In genomic region chr5:102691434-102691833, GRCh38 we compare ENCODE assay signal across 22 cellular contexts.
A peak's percentile ranks its signal among the peaks of the same experiment; 100 is the strongest.
DNase-seq lines count a peak whose midpoint lies in the region; ATAC-seq, FAIRE-seq and TF ChIP-seq lines count a peak whose summit lies in the region.
"Had no signal": no experiment of that assay in that cellular context is flagged by ENCODE, and none has a peak within 500 bp of the region (broad histone marks: within the 10 kb centered on the region; RNA-seq: fewer than 3 reads in every experiment).

No MANE protein-coding gene starts in this region.

- no peak overlapping the region for H3K18ac ChIP-seq in mesenchymal stem cell (ENCODE audit: low read depth in 1 of 2, low read length in 2 of 2)

- peak; percentile 32 for FAIRE-seq in D721Med (lab: Jason Lieb, UNC)
- FAIRE-seq: A549, H54, K562 had no signal

- no peak overlapping the region for H3K4me3 ChIP-seq in adipocyte (ENCODE audit: low read length)
- no peak overlapping the region for H3K4me3 ChIP-seq in mesenchymal stem cell (ENCODE audit: insufficient read depth in 1 of 2, low read depth in 1 of 2, low read length in 2 of 2)
- H3K4me3 ChIP-seq: A549, K562 had no signal

- no peak overlapping the region for H2BK5ac ChIP-seq in mesenchymal stem cell (ENCODE audit: low read depth, low read length, poor library complexity, severe bottlenecking)

- no peak overlapping the region for H3K4me3 Mint-ChIP-seq in activated T-helper 17 cell treated with anti-CD3 and anti-CD28 coated beads, Interleukin-2, amount 50 U/mL, for 72 hours
- H3K4me3 Mint-ChIP-seq in activated naive CD8-positive, alpha-beta T cell treated with anti-CD3 and anti-CD28 coated beads for 36 hours = no peak overlapping the region

- WGBS in mesenchymal stem cell = 86% methylated on average over 1 of the region's 1 CpG

- H3K27me3 ChIP-seq in adipocyte (replicated peaks; ENCODE audit: control insufficient read depth, insufficient read depth, low read length) (no peaks in the 10 kb centered on the region), mesenchymal stem cell (ENCODE audit: control insufficient read depth in 1 of 2, insufficient read depth in 1 of 2, low read length in 2 of 2) (no peaks in the 10 kb centered on the region)
- H3K27me3 ChIP-seq: BE2C had no signal

- no peak overlapping the region for H4K8ac ChIP-seq in mesenchymal stem cell (ENCODE audit: low read length)

- H3K4me1 ChIP-seq in adipocyte (ENCODE audit: control insufficient read depth, insufficient read depth, low read length) (peaks cover 15% of the 10 kb centered on the region), mesenchymal stem cell (ENCODE audit: control insufficient read depth, insufficient read depth, low read depth, low read length) (no peaks in the 10 kb centered on the region)
- H3K4me1 ChIP-seq: A549, BE2C had no signal

- no peak for DNase-seq in D721Med (ENCODE audit: insufficient read length, low spot score)
- peak; percentile 54 for DNase-seq in adipocyte (ENCODE audit: low read depth)
- DNase-seq in fibroblast of gingiva (ENCODE audit: low read depth) = peak; percentile 47
- peak; percentile 36 for DNase-seq in mesenchymal stem cell
- no peak for DNase-seq in NCI-H1092 (lab: John Stamatoyannopoulos, UW)
- no peak for DNase-seq in activated naive CD8-positive, alpha-beta T cell treated with anti-CD3 and anti-CD28 coated beads for 36 hours
- no peak for DNase-seq in UCSD-AML1 (lab: John Stamatoyannopoulos, UW; ENCODE audit: unreplicated experiment)
- DNase-seq: BE2C; EL; GF-D8; NCI-H1694; NCI-H2081; NCI-H2171; NCI-H345; NCI-H774; NK-92 treated with Interleukin-12 subunit alpha and Interleukin-12 subunit beta, amount 100 ng/mL, for 24 hours; SHP77 treated with DMSO at 0.1 percent for 48 hours had no signal

- H3K4me2 ChIP-seq in mesenchymal stem cell (ENCODE audit: low read length, poor library complexity, severe bottlenecking) = no peak overlapping the region
- H3K4me2 ChIP-seq: A549 had no signal

- TF ChIP-seq CTCF in D721Med (IDR thresholded peaks at IDR 0.05; ENCODE audit: insufficient read depth, missing control alignments) = no peak

- no peak for ATAC-seq in activated T-helper 17 cell treated with anti-CD3 and anti-CD28 coated beads, Interleukin-2, amount 50 U/mL, for 72 hours (replicated peaks)
- ATAC-seq: A549, K562 had no signal

- no peak overlapping the region for H3K27ac ChIP-seq in mesenchymal stem cell (ENCODE audit: low read length, poor library complexity, severe bottlenecking)
- H3K27ac ChIP-seq: A549, RWPE1 had no signal

- no peak overlapping the region for H2BK120ac ChIP-seq in mesenchymal stem cell (ENCODE audit: low read depth, low read length)

- H3K9ac ChIP-seq in adipocyte (ENCODE audit: low read length) (no peak overlapping the region), mesenchymal stem cell (ENCODE audit: low read length) (no peak overlapping the region)

- no peaks in the 10 kb centered on the region for H3K79me1 ChIP-seq in mesenchymal stem cell (replicated peaks; ENCODE audit: low read length, poor library complexity, severe bottlenecking)

- no peak overlapping the region for H2AFZ ChIP-seq in mesenchymal stem cell (ENCODE audit: low read depth, low read length)

- no peaks in the 10 kb centered on the region for H3K9me3 ChIP-seq in adipocyte (ENCODE audit: control insufficient read depth, low read length)
- H3K9me3 ChIP-seq in mesenchymal stem cell (ENCODE audit: control insufficient read depth, low read length) = no peaks in the 10 kb centered on the region
- H3K9me3 ChIP-seq: A549, BE2C had no signal

- peaks cover 7% of the 10 kb centered on the region for H3K27me3 Mint-ChIP-seq in activated T-helper 17 cell treated with anti-CD3 and anti-CD28 coated beads, Interleukin-2, amount 50 U/mL, for 72 hours
- peaks cover 3% of the 10 kb centered on the region for H3K27me3 Mint-ChIP-seq in activated naive CD8-positive, alpha-beta T cell treated with anti-CD3 and anti-CD28 coated beads for 36 hours

- no peak overlapping the region for H2BK15ac ChIP-seq in mesenchymal stem cell (ENCODE audit: low read depth, poor library complexity, severe bottlenecking)

- H2BK12ac ChIP-seq in mesenchymal stem cell (ENCODE audit: low read length in 2 of 2) = no peak overlapping the region

- no peaks in the 10 kb centered on the region for H3K4me1 Mint-ChIP-seq in activated T-helper 17 cell treated with anti-CD3 and anti-CD28 coated beads, Interleukin-2, amount 50 U/mL, for 72 hours
- no peaks in the 10 kb centered on the region for H3K4me1 Mint-ChIP-seq in activated naive CD8-positive, alpha-beta T cell treated with anti-CD3 and anti-CD28 coated beads for 36 hours

- H2AK5ac ChIP-seq in mesenchymal stem cell (ENCODE audit: low read length, severe bottlenecking) = no peak overlapping the region

- no peaks in the 10 kb centered on the region for H3K9me3 Mint-ChIP-seq in activated T-helper 17 cell treated with anti-CD3 and anti-CD28 coated beads, Interleukin-2, amount 50 U/mL, for 72 hours
- H3K9me3 Mint-ChIP-seq in activated naive CD8-positive, alpha-beta T cell treated with anti-CD3 and anti-CD28 coated beads for 36 hours = peaks cover 2% of the 10 kb centered on the region

- no peak overlapping the region for H3K4ac ChIP-seq in mesenchymal stem cell (ENCODE audit: low read depth in 1 of 2, low read length in 2 of 2)

- no peaks in the 10 kb centered on the region for H3K36me3 Mint-ChIP-seq in activated T-helper 17 cell treated with anti-CD3 and anti-CD28 coated beads, Interleukin-2, amount 50 U/mL, for 72 hours (ENCODE audit: low read depth)
- no peaks in the 10 kb centered on the region for H3K36me3 Mint-ChIP-seq in activated naive CD8-positive, alpha-beta T cell treated with anti-CD3 and anti-CD28 coated beads for 36 hours

- no peak overlapping the region for H3K23ac ChIP-seq in mesenchymal stem cell (ENCODE audit: low read length in 2 of 2)

- H3K14ac ChIP-seq in mesenchymal stem cell (ENCODE audit: low read length in 2 of 2) = no peak overlapping the region

- no peak overlapping the region for H4K91ac ChIP-seq in mesenchymal stem cell (ENCODE audit: low read length)

- H3K36me3 ChIP-seq in adipocyte (ENCODE audit: control insufficient read depth, insufficient read depth, low read length, severe bottlenecking) (no peaks in the 10 kb centered on the region), mesenchymal stem cell (ENCODE audit: control insufficient read depth in 1 of 2, insufficient read depth in 2 of 2, low read depth in 1 of 2, low read length in 2 of 2) (no peaks in the 10 kb centered on the region)
- H3K36me3 ChIP-seq: BE2C had no signal

- H3K27ac Mint-ChIP-seq in activated T-helper 17 cell treated with anti-CD3 and anti-CD28 coated beads, Interleukin-2, amount 50 U/mL, for 72 hours = no peak overlapping the region
- H3K27ac Mint-ChIP-seq in activated naive CD8-positive, alpha-beta T cell treated with anti-CD3 and anti-CD28 coated beads for 36 hours = no peak overlapping the region

Comparison
In these comparisons a context has a peak if more than half of its experiments do, and no peak if none do; other contexts are left out.
1. DNase-seq: peak in adipocyte (single experiment), fibroblast of gingiva (single experiment) and mesenchymal stem cell (single experiment); none in D721Med (single experiment), NCI-H1092 (single experiment), activated naive CD8-positive, alpha-beta T cell treated with anti-CD3 and anti-CD28 coated beads for 36 hours (single experiment) and UCSD-AML1 (single experiment).